ENCODE assay signal across 8 cellular contexts in genomic region chrX:106612403-106612789, GRCh38. TPM values are rescaled to one million over a fixed set of nuclear protein-coding genes. Genes with fewer than 3 reads are reported as not detected.
DNase-seq lines count a peak whose midpoint lies in the region; ATAC-seq and TF ChIP-seq lines count a peak whose summit lies in the region.

No MANE protein-coding gene starts in this region.

- H3K4me1 ChIP-seq in thoracic aorta (ENCODE audit: control insufficient read depth in 1 of 2, low read depth in 2 of 2): no peaks in the 10 kb centered on the region

- TF ChIP-seq CTCF in CD4-positive, alpha-beta T cell (IDR thresholded peaks at IDR 0.05): no peak
- TF ChIP-seq CTCF in astrocyte of the cerebellum (IDR thresholded peaks at IDR 0.05; ENCODE audit: low read depth, low read length, missing control alignments) (no peak), kidney epithelial cell (IDR thresholded peaks at IDR 0.05; ENCODE audit: insufficient read depth, low read length, poor library complexity, severe bottlenecking) (no peak), thoracic aorta (IDR thresholded peaks at IDR 0.05) (no peak), GM10266 (IDR thresholded peaks at IDR 0.05; ENCODE audit: control insufficient read depth, insufficient read depth, low read depth, missing control alignments) (no peak)

- H3K36me3 ChIP-seq in kidney epithelial cell (ENCODE audit: control insufficient read depth, insufficient read depth, low read length) (no peaks in the 10 kb centered on the region), thoracic aorta (no peaks in the 10 kb centered on the region)

- peak overlapping the region; percentile 96 for H3K27ac Mint-ChIP-seq in CD4-positive, alpha-beta T cell

- in situ Hi-C loops in astrocyte of the cerebellum (cut with HindIII; ENCODE audit: low sequenced_read_pairs): no loop called here

- no peaks in the 10 kb centered on the region for H3K27me3 ChIP-seq in CD4-positive, alpha-beta T cell (ENCODE audit: control insufficient read depth, insufficient read depth, low read length)
- H3K27me3 ChIP-seq in kidney epithelial cell (ENCODE audit: control insufficient read depth, insufficient read depth, low read length) (peaks cover 2% of the 10 kb centered on the region), thoracic aorta (replicated peaks; ENCODE audit: insufficient read depth) (no peaks in the 10 kb centered on the region)

- intact Hi-C loops in CD4-positive, alpha-beta T cell (cut with DNase I, micrococcal nuclease): loop anchor here in 1 of 2 experiments (5.0 kb wide), 1 partner anchor 130 kb away; no protein-coding TSS in a partner anchor

- H3K9me3 Mint-ChIP-seq in CD4-positive, alpha-beta T cell: no peaks in the 10 kb centered on the region

- peaks cover 37% of the 10 kb centered on the region for H3K4me1 Mint-ChIP-seq in CD4-positive, alpha-beta T cell (ENCODE audit: low read depth)

- DNase-seq in CD4-positive, alpha-beta T cell: no peak
- DNase-seq in astrocyte of the cerebellum (ENCODE audit: low read depth) (no peak), kidney epithelial cell (ENCODE audit: low read depth) (no peak), thoracic aorta (ENCODE audit: low spot score) (no peak), GM10266 (ENCODE audit: extremely low spot score) (no peak), HT-29 (ENCODE audit: low spot score) (no peak)

- peak overlapping the region; percentile 55 for H3K4me3 ChIP-seq in astrocyte of the cerebellum (ENCODE audit: low read depth, low read length)
- peak overlapping the region; percentile 65 for H3K4me3 ChIP-seq in kidney epithelial cell (ENCODE audit: low read depth, low read length)
- H3K4me3 ChIP-seq in thoracic aorta: peak overlapping the region; percentile 73

- no peaks in the 10 kb centered on the region for H3K9me3 ChIP-seq in CD4-positive, alpha-beta T cell (ENCODE audit: control insufficient read depth, low read length)
- H3K9me3 ChIP-seq in thoracic aorta: no peaks in the 10 kb centered on the region

- no peak overlapping the region for H3K27ac ChIP-seq in CD4-positive, alpha-beta T cell (ENCODE audit: low read depth, low read length)
- no peak overlapping the region for H3K27ac ChIP-seq in thoracic aorta

- POLR2A ChIA-PET in CD4-positive, alpha-beta T cell (lab: Charles Lee): interaction anchor here (0.6 to 1.1 kb wide), 3 partner anchors 22 to 386 kb away, joined by 3 read pairs; no protein-coding TSS in a partner anchor

- peaks cover 9% of the 10 kb centered on the region for H3K36me3 Mint-ChIP-seq in CD4-positive, alpha-beta T cell (ENCODE audit: low read depth)

- CTCF ChIA-PET in CD4-positive, alpha-beta T cell (lab: Charles Lee): no interaction called here

- peak overlapping the region; percentile 98 for H3K4me3 Mint-ChIP-seq in CD4-positive, alpha-beta T cell

- no peaks in the 10 kb centered on the region for H3K27me3 Mint-ChIP-seq in CD4-positive, alpha-beta T cell

- no peak for ATAC-seq in CD4-positive, alpha-beta T cell (ENCODE audit: poor library complexity)
- peak; percentile 6 for ATAC-seq in GM19397 (IDR thresholded peaks at IDR 0.05; ENCODE audit: unreplicated experiment)
- peak; percentile 12 for ATAC-seq in HG03442 (IDR thresholded peaks at IDR 0.05; ENCODE audit: unreplicated experiment)
- ATAC-seq in thoracic aorta (ENCODE audit: insufficient number of reproducible peaks, low FRiP score, low read depth): no peak

RNA-seq across cellular contexts. Expression of gene RADX, which starts 0.6 kb away (rescaled TPM):
- total RNA-seq in CD4-positive, alpha-beta T cell: 1 to 10 TPM; 8.1 to 9.4 TPM
- 3.6 and 10.0 TPM in 2 replicates for total RNA-seq in kidney epithelial cell
- 1 to 10 TPM in 1 of 2 donors, under 1 TPM in 1; 0.81 to 4.9 TPM for total RNA-seq in thoracic aorta
- not detected in 2 replicates for total RNA-seq in HT-29 (2014; rRNA removed; shearing (Covaris generic))

Comparison
In these comparisons a context has a peak if more than half of its experiments do, and no peak if none do; other contexts are left out.
1. ATAC-seq: peak in GM19397 (single experiment) and HG03442 (single experiment); none in CD4-positive, alpha-beta T cell (single experiment) and thoracic aorta (single experiment).
2. Peak in every context shown above with its lines, with median percentiles within 50 percentile points of each other: H3K4me3 ChIP-seq.